Comparison of ENCODE assay signal across 1 cellular context in genomic region chr5:14185336-14186131, GRCh38.
A peak's percentile ranks its signal among the peaks of the same experiment; 100 is the strongest.
TF ChIP-seq lines count a peak whose summit lies in the region.

No MANE protein-coding gene starts in this region.

TF ChIP-seq in HepG2, 621 proteins besides CTCF, POLR2A, EP300 and RAD21 (continued from another document):
- TF ChIP-seq ZNF263 (CRISPR knock-in tag; IDR thresholded peaks at IDR 0.05) (no peak), ZBTB4 (CRISPR knock-in tag; IDR thresholded peaks at IDR 0.05; ENCODE audit: borderline replicate concordance) (no peak), ATAD3A (CRISPR knock-in tag; IDR thresholded peaks at IDR 0.05) (no peak), FOXO1 (CRISPR knock-in tag; IDR thresholded peaks at IDR 0.05) (no peak), HNF1B (CRISPR knock-in tag; IDR thresholded peaks at IDR 0.05) (0 out of 2 replicates have a peak, but pooled peaks have one; percentile 18), ZNF318 (CRISPR knock-in tag; IDR thresholded peaks at IDR 0.05) (no peak), ZNF687 (CRISPR knock-in tag; IDR thresholded peaks at IDR 0.05) (peak; percentile 30; the same call in 1 of the 2 replicates), IRF1 (CRISPR knock-in tag; IDR thresholded peaks at IDR 0.05; ENCODE audit: low read depth) (no peak), PAX8 (CRISPR knock-in tag; IDR thresholded peaks at IDR 0.05; ENCODE audit: borderline replicate concordance) (no peak), ZNF841 (CRISPR knock-in tag; IDR thresholded peaks at IDR 0.05; ENCODE audit: borderline replicate concordance) (no peak), ARID3A (IDR thresholded peaks at IDR 0.05; ENCODE audit: low read depth, low read length) (no peak)
